18 cellular contexts compared by ENCODE assay signal in genomic region chr2:113831156-113831555, GRCh38. TPM values are rescaled to one million over a fixed set of nuclear protein-coding genes. Genes with fewer than 3 reads are reported as not detected.
DNase-seq lines count a peak whose midpoint lies in the region; ATAC-seq, FAIRE-seq and TF ChIP-seq lines count a peak whose summit lies in the region.
"Had no signal": no experiment of that assay in that cellular context is flagged by ENCODE, and none has a peak within 500 bp of the region (broad histone marks: within the 10 kb centered on the region; RNA-seq: fewer than 3 reads in every experiment).

No MANE protein-coding gene starts in this region.

- H3K9me1 ChIP-seq in IMR-90 (ENCODE audit: insufficient read depth, low read length), result 0 out of 2 replicates have a peak, but pooled peaks cover 3% of the 10 kb centered on the region

- FAIRE-seq in bronchial epithelial cell (lab: Jason Lieb, UNC), result no peak

- H2AK5ac ChIP-seq in IMR-90 (ENCODE audit: low read depth, low read length) (peak overlapping the region; percentile 49; the same call in 1 of the 2 replicates), mesenchymal stem cell (ENCODE audit: low read length, severe bottlenecking) (no peak overlapping the region)

- no peaks in the 10 kb centered on the region for H3K4me1 Mint-ChIP-seq in T-cell

- H3K4ac ChIP-seq in IMR-90 (ENCODE audit: low read depth, low read length) (peak overlapping the region; percentile 1; the same call in 1 of the 2 replicates), mesenchymal stem cell (ENCODE audit: low read depth in 1 of 2, low read length in 2 of 2) (no peak overlapping the region)

- intact Hi-C loops in IMR-90 (cut with micrococcal nuclease), result no loop called here

- no peak overlapping the region for H3K4me2 ChIP-seq in IMR-90 (ENCODE audit: low read depth, low read length)
- no peak overlapping the region for H3K4me2 ChIP-seq in mesenchymal stem cell (ENCODE audit: low read length, poor library complexity, severe bottlenecking)
- H3K4me2 ChIP-seq: BLaER1 treated with 17β-estradiol and CSF1 and Interleukin-3, amounts not matched to agents 10 nM and 100 nM had no signal

- H3K79me1 ChIP-seq in IMR-90 (ENCODE audit: low read depth in 1 of 2, low read length in 2 of 2) (no peaks in the 10 kb centered on the region), mesenchymal stem cell (replicated peaks; ENCODE audit: low read length, poor library complexity, severe bottlenecking) (no peaks in the 10 kb centered on the region)

- H2BK120ac ChIP-seq in IMR-90 (ENCODE audit: low read depth, low read length), result peak overlapping the region; percentile 20; the same call in 1 of the 2 replicates
- H2BK120ac ChIP-seq in mesenchymal stem cell (ENCODE audit: low read depth, low read length), result no peak overlapping the region

- no peaks in the 10 kb centered on the region for H3K27me3 Mint-ChIP-seq in T-cell
- H3K27me3 Mint-ChIP-seq: stimulated activated memory B cell treated with anti-CD40 and anti-IgM and Interleukin-4, amounts not matched to agents 10 μg/mL and 1 μg/mL and 100 μg/mL, for 72 hours had no signal

- H3K56ac ChIP-seq in IMR-90 (ENCODE audit: extremely low read depth, insufficient read depth, low read length), result no peak overlapping the region

- TF ChIP-seq CTCF in IMR-90 (conservative IDR thresholded peaks at IDR 0.05; ENCODE audit: low read depth, low read length), result no peak
- no peak for TF ChIP-seq CTCF in bronchial epithelial cell (IDR thresholded peaks at IDR 0.05; ENCODE audit: insufficient read depth, low read length, severe bottlenecking)

- H3K4me3 ChIP-seq in IMR-90 (ENCODE audit: insufficient read depth, low read depth, low read length) (no peak overlapping the region), bronchial epithelial cell (ENCODE audit: low read depth, low read length) (no peak overlapping the region), mesenchymal stem cell (ENCODE audit: insufficient read depth in 1 of 2, low read depth in 1 of 2, low read length in 2 of 2) (no peak overlapping the region)
- H3K4me3 ChIP-seq: BLaER1 treated with 17β-estradiol and CSF1 and Interleukin-3, amounts not matched to agents 10 nM and 100 nM; heart left ventricle; lung; SJCRH30 had no signal

- H3K4me3 Mint-ChIP-seq in T-cell, result no peak overlapping the region
- H3K4me3 Mint-ChIP-seq: stimulated activated memory B cell treated with anti-CD40 and anti-IgM and Interleukin-4, amounts not matched to agents 10 μg/mL and 1 μg/mL and 100 μg/mL, for 72 hours had no signal

- no peak overlapping the region for H3K23ac ChIP-seq in IMR-90 (ENCODE audit: low read depth, low read length)
- H3K23ac ChIP-seq in mesenchymal stem cell (ENCODE audit: low read length in 2 of 2), result no peak overlapping the region

- in situ Hi-C loops in IMR-90 (cut with MboI; ENCODE audit: low sequenced_read_pairs), result no loop called here

- H3K36me3 ChIP-seq in IMR-90 (ENCODE audit: control insufficient read depth, insufficient read depth, low read length) (no peaks in the 10 kb centered on the region), bronchial epithelial cell (ENCODE audit: control insufficient read depth, insufficient read depth, low read length) (no peaks in the 10 kb centered on the region), mesenchymal stem cell (ENCODE audit: control insufficient read depth in 1 of 2, insufficient read depth in 2 of 2, low read depth in 1 of 2, low read length in 2 of 2) (no peaks in the 10 kb centered on the region)
- H3K36me3 ChIP-seq: BLaER1 treated with 17β-estradiol and CSF1 and Interleukin-3, amounts not matched to agents 10 nM and 100 nM; heart left ventricle; SJCRH30 had no signal

- POLR2A ChIA-PET in IMR-90 (lab: Charles Lee; ENCODE audit: unreplicated experiment) (no interaction called here), T-cell (lab: Charles Lee) (no interaction called here)

- H3K9me3 ChIP-seq in IMR-90 (ENCODE audit: control insufficient read depth, insufficient read depth, low read length), result no peaks in the 10 kb centered on the region
- no peaks in the 10 kb centered on the region for H3K9me3 ChIP-seq in mesenchymal stem cell (ENCODE audit: control insufficient read depth, low read length)
- H3K9me3 ChIP-seq: BLaER1 treated with 17β-estradiol and CSF1 and Interleukin-3, amounts not matched to agents 10 nM and 100 nM; heart left ventricle; SJCRH30 had no signal

- peak overlapping the region; percentile 67; the same call in 1 of the 2 replicates for H4K5ac ChIP-seq in IMR-90 (ENCODE audit: low read depth, low read length)

- peak overlapping the region; percentile 74 for H2AFZ ChIP-seq in IMR-90 (replicated peaks; ENCODE audit: low read length, poor library complexity)
- H2AFZ ChIP-seq in mesenchymal stem cell (ENCODE audit: low read depth, low read length), result no peak overlapping the region
- H2AFZ ChIP-seq: parathyroid adenoma had no signal

- H2BK15ac ChIP-seq in IMR-90 (ENCODE audit: low read depth, low read length), result peak overlapping the region; percentile 37; the same call in 1 of the 3 replicates
- H2BK15ac ChIP-seq in mesenchymal stem cell (ENCODE audit: low read depth, poor library complexity, severe bottlenecking), result no peak overlapping the region

- WGBS in IMR-90 (ENCODE audit: extremely low coverage in 2 of 2, insufficient read length in 1 of 2), 2 experiments, result 50% methylated on average over 1 of the region's 6 CpGs; no CpG with 5 or more reads in 1 of the 2 experiments
- 72% methylated on average over 6 of the region's 6 CpGs for WGBS in mesenchymal stem cell

- H2AK9ac ChIP-seq in IMR-90 (replicated peaks; ENCODE audit: low read depth, low read length, poor library complexity), result no peak overlapping the region

- no peak overlapping the region for H2BK5ac ChIP-seq in IMR-90 (ENCODE audit: low read depth, low read length, poor library complexity, severe bottlenecking)
- H2BK5ac ChIP-seq in mesenchymal stem cell (ENCODE audit: low read depth, low read length, poor library complexity, severe bottlenecking), result no peak overlapping the region

- H3K27me3 ChIP-seq in IMR-90 (ENCODE audit: control insufficient read depth, insufficient read depth, low read length), result no peaks in the 10 kb centered on the region
- no peaks in the 10 kb centered on the region for H3K27me3 ChIP-seq in bronchial epithelial cell (ENCODE audit: control insufficient read depth, insufficient read depth, low read length)
- H3K27me3 ChIP-seq in mesenchymal stem cell (ENCODE audit: control insufficient read depth in 1 of 2, insufficient read depth in 1 of 2, low read length in 2 of 2), result no peaks in the 10 kb centered on the region
- H3K27me3 ChIP-seq: BLaER1 treated with 17β-estradiol and CSF1 and Interleukin-3, amounts not matched to agents 10 nM and 100 nM; heart left ventricle had no signal

- dilution Hi-C loops in IMR-90 (cut with HindIII; ENCODE audit: low sequenced_read_pairs, unreplicated experiment), result no loop called here

- H3K27ac ChIP-seq in IMR-90 (ENCODE audit: insufficient read depth, low read length), result no peak overlapping the region
- H3K27ac ChIP-seq in mesenchymal stem cell (ENCODE audit: low read length, poor library complexity, severe bottlenecking), result no peak overlapping the region
- H3K27ac ChIP-seq: BLaER1 treated with 17β-estradiol and CSF1 and Interleukin-3, amounts not matched to agents 10 nM and 100 nM; heart left ventricle; parathyroid adenoma; SJCRH30 had no signal

- no peak overlapping the region for H2BK12ac ChIP-seq in mesenchymal stem cell (ENCODE audit: low read length in 2 of 2)

- no peak for TF ChIP-seq RAD21 in IMR-90 (IDR thresholded peaks at IDR 0.05; ENCODE audit: low read length)

- no peak overlapping the region for H3K27ac Mint-ChIP-seq in T-cell
- H3K27ac Mint-ChIP-seq: stimulated activated memory B cell treated with anti-CD40 and anti-IgM and Interleukin-4, amounts not matched to agents 10 μg/mL and 1 μg/mL and 100 μg/mL, for 72 hours had no signal

- H3K18ac ChIP-seq in IMR-90 (ENCODE audit: low read depth, low read length) (peak overlapping the region; percentile 6; the same call in 1 of the 2 replicates), mesenchymal stem cell (ENCODE audit: low read depth in 1 of 2, low read length in 2 of 2) (no peak overlapping the region)

- peak overlapping the region in 1 of 2 experiments; percentile 41; a peak in 1 of 4 replicates for H4K8ac ChIP-seq in IMR-90 (ENCODE audit: low read depth in 2 of 2, low read length in 2 of 2)
- no peak overlapping the region for H4K8ac ChIP-seq in mesenchymal stem cell (ENCODE audit: low read length)

- peaks cover 0 to 10% (median 7%) of the 10 kb centered on the region in 3 donors for H3K9me3 Mint-ChIP-seq in T-cell

- H2BK20ac ChIP-seq in IMR-90 (ENCODE audit: low read depth, low read length), result 0 out of 2 replicates have a peak overlapping the region, but pooled peaks have one; percentile 61

- CTCF ChIA-PET in IMR-90 (lab: Yijun Ruan, JAX), result interaction anchor here (1.0 kb wide), 1 partner anchor 56 kb away, joined by 3 read pairs; no protein-coding TSS in a partner anchor
- CTCF ChIA-PET in T-cell (lab: Charles Lee), result interaction anchor here in 1 of 2 donors (0.7 kb wide), 1 partner anchor 125 kb away, joined by 3 read pairs; no protein-coding TSS in a partner anchor

- no peaks in the 10 kb centered on the region for H4K20me1 ChIP-seq in IMR-90 (ENCODE audit: insufficient read depth, low read length)
- H4K20me1 ChIP-seq: BLaER1 treated with 17β-estradiol and CSF1 and Interleukin-3, amounts not matched to agents 10 nM and 100 nM had no signal

- BruUV-seq in IMR-90 (replicated peaks; lab: Mats Ljungman, UMichigan), result no TSS peak

- TF ChIP-seq POLR2A in IMR-90 (IDR thresholded peaks at IDR 0.05; ENCODE audit: low read depth, low read length), result no peak

- peaks cover 15% of the 10 kb centered on the region for H3K36me3 Mint-ChIP-seq in T-cell

- ATAC-seq in IMR-90 (ENCODE audit: low read depth), result peak; percentile 24; the same call in 1 of the 2 replicates
- ATAC-seq in HG02885 (IDR thresholded peaks at IDR 0.05; ENCODE audit: poor library complexity, unreplicated experiment), result no peak
- ATAC-seq in T-cell (replicated peaks in 1 of 4), result no peak
- ATAC-seq: heart left ventricle; stimulated activated memory B cell treated with anti-CD40 and anti-IgM and Interleukin-4, amounts not matched to agents 10 μg/mL and 1 μg/mL and 100 μg/mL, for 72 hours had no signal

- peak; percentile 52 for DNase-seq in Ammon's horn (ENCODE audit: low spot score)
- DNase-seq in IMR-90, result peak; percentile 13
- peak; percentile 90 for DNase-seq in bronchial epithelial cell (ENCODE audit: low read depth)
- DNase-seq in mesenchymal stem cell, result peak; percentile 26
- DNase-seq in epidermal melanocyte (ENCODE audit: insufficient read length, low spot score), result no peak
- DNase-seq in activated CD4-positive, alpha-beta T cell treated with anti-CD3 and anti-CD28 coated beads, Interleukin-2, amount 50 U/mL, for 48 hours, result no peak
- DNase-seq in T-cell, result no peak
- DNase-seq: activated T-cell treated with anti-CD3 and anti-CD28 coated beads for 4 hours; dermis blood vessel endothelial cell; heart left ventricle; NCI-H524 treated with DMSO at 0.1 percent for 48 hours; stimulated activated CD4-positive, alpha-beta T cell treated with anti-CD3 and anti-CD28 coated beads, Interleukin-1b, Interleukin-23, amount 100 ng/mL, for 48 hours had no signal

- H3K14ac ChIP-seq in IMR-90 (replicated peaks; ENCODE audit: low read depth, low read length) (peak overlapping the region; percentile 60; the same call in 1 of the 2 replicates), mesenchymal stem cell (ENCODE audit: low read length in 2 of 2) (no peak overlapping the region)

- H4K91ac ChIP-seq in IMR-90 (ENCODE audit: insufficient read depth, low read depth, low read length) (no peak overlapping the region), mesenchymal stem cell (ENCODE audit: low read length) (no peak overlapping the region)

- H3K9ac ChIP-seq in IMR-90 (ENCODE audit: low read depth, low read length), result no peak overlapping the region
- no peak overlapping the region for H3K9ac ChIP-seq in mesenchymal stem cell (ENCODE audit: low read length)
- H3K9ac ChIP-seq: BLaER1 treated with 17β-estradiol and CSF1 and Interleukin-3, amounts not matched to agents 10 nM and 100 nM; parathyroid adenoma had no signal

- H3K4me1 ChIP-seq in IMR-90 (ENCODE audit: control insufficient read depth, insufficient read depth, low read length), result peaks cover 2% of the 10 kb centered on the region; the same call in 1 of the 2 replicates
- H3K4me1 ChIP-seq in mesenchymal stem cell (ENCODE audit: control insufficient read depth, insufficient read depth, low read depth, low read length), result peaks cover 1% of the 10 kb centered on the region
- H3K4me1 ChIP-seq: BLaER1 treated with 17β-estradiol and CSF1 and Interleukin-3, amounts not matched to agents 10 nM and 100 nM; heart left ventricle; SJCRH30 had no signal

RNA-seq across cellular contexts. Expression of gene ACTR3, which starts 58.7 kb away (rescaled TPM):
- total RNA-seq in IMR-90 (2012; rRNA removed), result 307 and 645 TPM in 2 replicates
- polyA plus RNA-seq in IMR-90 (2012; rRNA removed), result 201 and 246 TPM in 2 replicates
- polyA plus RNA-seq in IMR-90 (2012; cell fraction: cytosol; rRNA removed), result 28.9 and 70.5 TPM in 2 replicates
- polyA plus RNA-seq in IMR-90 (2012; cell fraction: nucleus; rRNA removed; ENCODE audit: low replicate concordance), result 8.1 and 74.7 TPM in 2 replicates
- total RNA-seq in bronchial epithelial cell, result 214 and 222 TPM in 2 replicates
- polyA plus RNA-seq in mesenchymal stem cell (2013, experiment 1 of 2), result 208 TPM
- 206 TPM for polyA plus RNA-seq in mesenchymal stem cell (2013, experiment 2 of 2)
- 100 to 1,000 TPM; 228 to 277 (median 255) TPM for total RNA-seq in T-cell

Comparison
In these comparisons a context has a peak if more than half of its experiments do, and no peak if none do; other contexts are left out.
1. DNase-seq: peak in Ammon's horn (single experiment), IMR-90 (single experiment), bronchial epithelial cell (single experiment) and mesenchymal stem cell (single experiment); none in epidermal melanocyte (single experiment), activated CD4-positive, alpha-beta T cell treated with anti-CD3 and anti-CD28 coated beads, Interleukin-2, amount 50 U/mL, for 48 hours (0 of 2) and T-cell (0 of 34).